In the genomic region with DNA sequence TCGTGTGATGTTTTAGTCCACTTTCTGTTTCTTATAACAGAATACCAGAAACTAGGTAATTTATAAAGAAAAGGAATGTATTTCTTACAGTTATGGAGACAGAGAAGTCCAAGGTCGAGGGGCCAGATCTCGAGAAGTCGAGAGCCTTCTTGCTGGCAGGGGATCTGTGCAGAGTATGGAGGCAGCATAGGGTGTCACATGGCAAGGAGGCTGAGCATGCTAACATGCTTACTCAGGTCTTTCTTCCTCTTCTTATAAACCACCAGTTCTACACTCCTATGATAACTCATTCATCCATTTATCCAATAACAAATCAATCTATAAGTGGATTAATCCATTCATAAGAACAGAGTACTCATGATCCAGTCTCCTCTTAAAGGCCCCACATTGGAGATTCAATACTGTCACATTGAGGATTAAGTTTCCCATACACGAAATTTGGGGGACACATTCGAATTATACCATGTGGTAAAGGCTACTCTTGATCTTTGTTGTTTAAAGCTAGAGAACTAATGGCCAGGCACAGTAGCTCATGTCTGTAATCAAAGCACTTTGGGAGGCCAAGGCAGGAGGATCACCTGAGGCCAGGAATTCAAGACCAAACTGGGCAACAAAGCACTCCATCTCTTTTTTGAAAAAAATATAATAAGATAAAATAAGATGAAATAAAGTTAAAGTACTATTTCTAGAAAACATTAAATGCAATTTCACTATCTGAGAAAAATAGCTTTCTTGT, we compare ENCODE assay signal across 1 cellular context.
TF ChIP-seq lines count a peak whose summit lies in the region.

No MANE protein-coding gene starts in this region.

TF ChIP-seq in K562, 482 proteins besides CTCF, POLR2A, EP300 and RAD21 (continues in another document):
- TF ChIP-seq SMARCA4 (IDR thresholded peaks at IDR 0.05): no peak
- TF ChIP-seq ZNF197 (CRISPR knock-in tag; IDR thresholded peaks at IDR 0.05; ENCODE audit: low read depth): no peak
- no peak for TF ChIP-seq ZNF41 (CRISPR knock-in tag; conservative IDR thresholded peaks at IDR 0.05)
- TF ChIP-seq CBX8 (IDR thresholded peaks at IDR 0.05; ENCODE audit: borderline replicate concordance, extremely low read depth, low read depth, low read length, poor library complexity, severe bottlenecking): no peak
- no peak for TF ChIP-seq SMAD1 (IDR thresholded peaks at IDR 0.05; ENCODE audit: low read depth, low read length, partially characterized antibody)
- no peak for TF ChIP-seq RNF2 (IDR thresholded peaks at IDR 0.05)
- TF ChIP-seq MAFG (tag; conservative IDR thresholded peaks at IDR 0.05): peak; percentile 81
- no peak for TF ChIP-seq SMARCA5 (IDR thresholded peaks at IDR 0.05)
- TF ChIP-seq USF2 (CRISPR knock-in tag; IDR thresholded peaks at IDR 0.05): peak; percentile 36; the same call in 1 of the 2 replicates
- TF ChIP-seq JUNB (CRISPR knock-in tag; conservative IDR thresholded peaks at IDR 0.05): no peak
- peak; percentile 89 for TF ChIP-seq L3MBTL2 (IDR thresholded peaks at IDR 0.05)
- no peak for TF ChIP-seq ZBTB33 (CRISPR knock-in tag; IDR thresholded peaks at IDR 0.05)
- no peak for TF ChIP-seq MYBL2 (IDR thresholded peaks at IDR 0.05; ENCODE audit: low read depth)
- TF ChIP-seq MYBL2 (CRISPR knock-in tag; IDR thresholded peaks at IDR 0.05; ENCODE audit: borderline replicate concordance): no peak
- TF ChIP-seq, protein P1, sequence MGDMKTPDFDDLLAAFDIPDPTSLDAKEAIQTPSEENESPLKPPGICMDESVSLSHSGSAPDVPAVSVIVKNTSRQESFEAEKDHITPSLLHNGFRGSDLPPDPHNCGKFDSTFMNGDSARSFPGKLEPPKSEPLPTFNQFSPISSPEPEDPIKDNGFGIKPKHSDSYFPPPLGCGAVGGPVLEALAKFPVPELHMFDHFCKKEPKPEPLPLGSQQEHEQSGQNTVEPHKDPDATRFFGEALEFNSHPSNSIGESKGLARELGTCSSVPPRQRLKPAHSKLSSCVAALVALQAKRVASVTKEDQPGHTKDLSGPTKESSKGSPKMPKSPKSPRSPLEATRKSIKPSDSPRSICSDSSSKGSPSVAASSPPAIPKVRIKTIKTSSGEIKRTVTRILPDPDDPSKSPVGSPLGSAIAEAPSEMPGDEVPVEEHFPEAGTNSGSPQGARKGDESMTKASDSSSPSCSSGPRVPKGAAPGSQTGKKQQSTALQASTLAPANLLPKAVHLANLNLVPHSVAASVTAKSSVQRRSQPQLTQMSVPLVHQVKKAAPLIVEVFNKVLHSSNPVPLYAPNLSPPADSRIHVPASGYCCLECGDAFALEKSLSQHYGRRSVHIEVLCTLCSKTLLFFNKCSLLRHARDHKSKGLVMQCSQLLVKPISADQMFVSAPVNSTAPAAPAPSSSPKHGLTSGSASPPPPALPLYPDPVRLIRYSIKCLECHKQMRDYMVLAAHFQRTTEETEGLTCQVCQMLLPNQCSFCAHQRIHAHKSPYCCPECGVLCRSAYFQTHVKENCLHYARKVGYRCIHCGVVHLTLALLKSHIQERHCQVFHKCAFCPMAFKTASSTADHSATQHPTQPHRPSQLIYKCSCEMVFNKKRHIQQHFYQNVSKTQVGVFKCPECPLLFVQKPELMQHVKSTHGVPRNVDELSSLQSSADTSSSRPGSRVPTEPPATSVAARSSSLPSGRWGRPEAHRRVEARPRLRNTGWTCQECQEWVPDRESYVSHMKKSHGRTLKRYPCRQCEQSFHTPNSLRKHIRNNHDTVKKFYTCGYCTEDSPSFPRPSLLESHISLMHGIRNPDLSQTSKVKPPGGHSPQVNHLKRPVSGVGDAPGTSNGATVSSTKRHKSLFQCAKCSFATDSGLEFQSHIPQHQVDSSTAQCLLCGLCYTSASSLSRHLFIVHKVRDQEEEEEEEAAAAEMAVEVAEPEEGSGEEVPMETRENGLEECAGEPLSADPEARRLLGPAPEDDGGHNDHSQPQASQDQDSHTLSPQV (IDR thresholded peaks at IDR 0.05): peak; percentile 73
- TF ChIP-seq ZFP36 (IDR thresholded peaks at IDR 0.05; ENCODE audit: low read depth, low read length, partially characterized antibody): no peak
- TF ChIP-seq SRSF3 (IDR thresholded peaks at IDR 0.05; ENCODE audit: insufficient read depth, low read length): no peak
- no peak for TF ChIP-seq HNRNPH1 (optimal IDR thresholded peaks at IDR 0.05; ENCODE audit: low read depth, low read length)
- TF ChIP-seq, protein P2, sequence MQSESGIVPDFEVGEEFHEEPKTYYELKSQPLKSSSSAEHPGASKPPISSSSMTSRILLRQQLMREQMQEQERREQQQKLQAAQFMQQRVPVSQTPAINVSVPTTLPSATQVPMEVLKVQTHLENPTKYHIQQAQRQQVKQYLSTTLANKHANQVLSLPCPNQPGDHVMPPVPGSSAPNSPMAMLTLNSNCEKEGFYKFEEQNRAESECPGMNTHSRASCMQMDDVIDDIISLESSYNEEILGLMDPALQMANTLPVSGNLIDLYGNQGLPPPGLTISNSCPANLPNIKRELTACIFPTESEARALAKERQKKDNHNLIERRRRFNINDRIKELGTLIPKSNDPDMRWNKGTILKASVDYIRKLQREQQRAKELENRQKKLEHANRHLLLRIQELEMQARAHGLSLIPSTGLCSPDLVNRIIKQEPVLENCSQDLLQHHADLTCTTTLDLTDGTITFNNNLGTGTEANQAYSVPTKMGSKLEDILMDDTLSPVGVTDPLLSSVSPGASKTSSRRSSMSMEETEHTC (IDR thresholded peaks at IDR 0.05): 0 out of 2 replicates have a peak, but pooled peaks have one; percentile 20
- TF ChIP-seq MAFF (IDR thresholded peaks at IDR 0.05; ENCODE audit: low read length): peak; percentile 62
- TF ChIP-seq ZZZ3 (IDR thresholded peaks at IDR 0.05): no peak
- TF ChIP-seq PHF20 (IDR thresholded peaks at IDR 0.05; ENCODE audit: partially characterized antibody): peak; percentile 15
- TF ChIP-seq NR2C2 (CRISPR knock-in tag; IDR thresholded peaks at IDR 0.05): no peak
- TF ChIP-seq NR2C2 (tag; IDR thresholded peaks at IDR 0.05): no peak
- no peak for TF ChIP-seq BCOR (IDR thresholded peaks at IDR 0.05)
- no peak for TF ChIP-seq ZNF76 (CRISPR knock-in tag; IDR thresholded peaks at IDR 0.05; ENCODE audit: borderline replicate concordance)
- peak in 1 of 2 experiments; percentile 41; a peak in 2 of 4 replicates for TF ChIP-seq KDM1A (IDR thresholded peaks at IDR 0.05)
- TF ChIP-seq CC2D1A (IDR thresholded peaks at IDR 0.05): peak; percentile 16; the same call in 1 of the 2 replicates
- no peak for TF ChIP-seq MTA2 (IDR thresholded peaks at IDR 0.05; ENCODE audit: low read depth)
- no peak for TF ChIP-seq SMARCB1 (IDR thresholded peaks at IDR 0.05; ENCODE audit: insufficient read length, low read depth)
- TF ChIP-seq KHSRP (IDR thresholded peaks at IDR 0.05): no peak
- peak; percentile 74 to 82 for TF ChIP-seq E2F6 (IDR thresholded peaks at IDR 0.05; ENCODE audit: borderline replicate concordance in 1 of 2, extremely low read depth in 1 of 2, insufficient read depth in 1 of 2, insufficient read length in 1 of 2, low read depth in 1 of 2, low read length in 1 of 2, poor library complexity in 1 of 2, severe bottlenecking in 1 of 2)
- TF ChIP-seq ZNF316 (IDR thresholded peaks at IDR 0.05): peak; percentile 93
- TF ChIP-seq ZNF551 (CRISPR knock-in tag; IDR thresholded peaks at IDR 0.05): no peak
- peak in 1 of 2 experiments; percentile 63; a peak in 1 of 3 replicates for TF ChIP-seq CBX3 (IDR thresholded peaks at IDR 0.05; ENCODE audit: borderline replicate concordance in 1 of 2, low read length in 2 of 2)
- TF ChIP-seq IFI16 (CRISPR knock-in tag; IDR thresholded peaks at IDR 0.05): no peak
- peak in 1 of 3 experiments; percentile 60 for TF ChIP-seq YY1 (IDR thresholded peaks at IDR 0.05; ENCODE audit: borderline replicate concordance in 1 of 3, control insufficient read depth in 1 of 3, extremely low read depth in 1 of 3, insufficient read depth in 3 of 3, insufficient read length in 1 of 3, insufficient replicate concordance in 2 of 3, low read depth in 1 of 3, low read length in 2 of 3)
- no peak for TF ChIP-seq ZNF23 (CRISPR knock-in tag; IDR thresholded peaks at IDR 0.05)
- no peak for TF ChIP-seq DNMT1 (IDR thresholded peaks at IDR 0.05)
- peak; percentile 27 to 50; a peak in 2 of 4 replicates for TF ChIP-seq MNT (conservative IDR thresholded peaks at IDR 0.05)
- TF ChIP-seq, protein P3, sequence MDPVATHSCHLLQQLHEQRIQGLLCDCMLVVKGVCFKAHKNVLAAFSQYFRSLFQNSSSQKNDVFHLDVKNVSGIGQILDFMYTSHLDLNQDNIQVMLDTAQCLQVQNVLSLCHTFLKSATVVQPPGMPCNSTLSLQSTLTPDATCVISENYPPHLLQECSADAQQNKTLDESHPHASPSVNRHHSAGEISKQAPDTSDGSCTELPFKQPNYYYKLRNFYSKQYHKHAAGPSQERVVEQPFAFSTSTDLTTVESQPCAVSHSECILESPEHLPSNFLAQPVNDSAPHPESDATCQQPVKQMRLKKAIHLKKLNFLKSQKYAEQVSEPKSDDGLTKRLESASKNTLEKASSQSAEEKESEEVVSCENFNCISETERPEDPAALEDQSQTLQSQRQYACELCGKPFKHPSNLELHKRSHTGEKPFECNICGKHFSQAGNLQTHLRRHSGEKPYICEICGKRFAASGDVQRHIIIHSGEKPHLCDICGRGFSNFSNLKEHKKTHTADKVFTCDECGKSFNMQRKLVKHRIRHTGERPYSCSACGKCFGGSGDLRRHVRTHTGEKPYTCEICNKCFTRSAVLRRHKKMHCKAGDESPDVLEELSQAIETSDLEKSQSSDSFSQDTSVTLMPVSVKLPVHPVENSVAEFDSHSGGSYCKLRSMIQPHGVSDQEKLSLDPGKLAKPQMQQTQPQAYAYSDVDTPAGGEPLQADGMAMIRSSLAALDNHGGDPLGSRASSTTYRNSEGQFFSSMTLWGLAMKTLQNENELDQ (CRISPR knock-in tag; IDR thresholded peaks at IDR 0.05; ENCODE audit: borderline replicate concordance): no peak
